ENCODE assay signal across 17 cellular contexts in genomic region chr18:49920731-49921130, GRCh38.
DNase-seq lines count a peak whose midpoint lies in the region; ATAC-seq and TF ChIP-seq lines count a peak whose summit lies in the region.
"Had no signal": no experiment of that assay in that cellular context is flagged by ENCODE, and none has a peak within 500 bp of the region (broad histone marks: within the 10 kb centered on the region; RNA-seq: fewer than 3 reads in every experiment).

No MANE protein-coding gene starts in this region.

- peak overlapping the region in 2 of 5 experiments; percentile 32 to 58 for H3K4me3 Mint-ChIP-seq in brain
- no peak overlapping the region for H3K4me3 Mint-ChIP-seq in CD4-positive, alpha-beta T cell
- H3K4me3 Mint-ChIP-seq: activated B cell treated with CpG ODN at 0.5 μM for 24 hours; CD8-positive, alpha-beta memory T cell; effector memory CD8-positive, alpha-beta T cell had no signal

- H3K27me3 ChIP-seq in CD4-positive, alpha-beta T cell (ENCODE audit: control insufficient read depth, insufficient read depth, low read length), result peaks cover 13% of the 10 kb centered on the region
- H3K27me3 ChIP-seq: ascending aorta had no signal

- no peak overlapping the region for H3K27ac ChIP-seq in CD4-positive, alpha-beta T cell (ENCODE audit: low read depth, low read length)
- H3K27ac ChIP-seq: ascending aorta, thoracic aorta had no signal

- H3K4me1 Mint-ChIP-seq in brain, result peaks cover 27% of the 10 kb centered on the region
- H3K4me1 Mint-ChIP-seq in CD4-positive, alpha-beta T cell (ENCODE audit: low read depth), result no peaks in the 10 kb centered on the region
- H3K4me1 Mint-ChIP-seq: CD8-positive, alpha-beta memory T cell had no signal

- intact Hi-C loops in CD4-positive, alpha-beta T cell (cut with DNase I, micrococcal nuclease), result no loop called here

- no peak for ATAC-seq in CD4-positive, alpha-beta T cell (ENCODE audit: poor library complexity)
- no peak for ATAC-seq in GM19397 (IDR thresholded peaks at IDR 0.05; ENCODE audit: unreplicated experiment)
- ATAC-seq: effector memory CD8-positive, alpha-beta T cell had no signal

- no peaks in the 10 kb centered on the region for H3K36me3 Mint-ChIP-seq in brain
- no peaks in the 10 kb centered on the region for H3K36me3 Mint-ChIP-seq in CD4-positive, alpha-beta T cell (ENCODE audit: low read depth)
- H3K36me3 Mint-ChIP-seq: CD8-positive, alpha-beta memory T cell had no signal

- no peaks in the 10 kb centered on the region for H3K9me3 Mint-ChIP-seq in brain
- peaks cover 6% of the 10 kb centered on the region for H3K9me3 Mint-ChIP-seq in CD4-positive, alpha-beta T cell
- H3K9me3 Mint-ChIP-seq: effector memory CD8-positive, alpha-beta T cell had no signal

- DNase-seq in HT1080 (ENCODE audit: low read depth), result peak; percentile 58
- DNase-seq in medulla oblongata (ENCODE audit: extremely low spot score), result peak; percentile 33
- DNase-seq in CD4-positive, alpha-beta T cell, result no peak
- DNase-seq in stimulated activated CD4-positive, alpha-beta T cell treated with anti-CD3 and anti-CD28 coated beads, Interleukin-2, amount 100 ng/mL, for 24 hours, result no peak
- no peak for DNase-seq in NCI-H187 (lab: John Stamatoyannopoulos, UW)
- DNase-seq: activated B cell treated with CpG ODN at 0.5 μM for 24 hours; activated effector memory CD4-positive, alpha-beta T cell treated with anti-CD3 and anti-CD28 coated beads, Interleukin-2, amount 50 U/mL, for 16 hours; CD8-positive, alpha-beta memory T cell; effector memory CD8-positive, alpha-beta T cell; GDM1; kidney; NCI-H1048; NCI-H2171 treated with DMSO at 0.1 percent for 48 hours had no signal

- peak overlapping the region in 4 of 5 experiments; percentile 51 to 89 (median 77) for H3K27ac Mint-ChIP-seq in brain
- H3K27ac Mint-ChIP-seq in CD4-positive, alpha-beta T cell, result no peak overlapping the region
- H3K27ac Mint-ChIP-seq: activated B cell treated with CpG ODN at 0.5 μM for 24 hours; CD8-positive, alpha-beta memory T cell; effector memory CD8-positive, alpha-beta T cell had no signal

- H3K9me3 ChIP-seq in CD4-positive, alpha-beta T cell (ENCODE audit: control insufficient read depth, low read length), result no peaks in the 10 kb centered on the region
- H3K9me3 ChIP-seq: ascending aorta, thoracic aorta had no signal

- CTCF ChIA-PET in CD4-positive, alpha-beta T cell (lab: Charles Lee), result no interaction called here

- no peak for TF ChIP-seq CTCF in brain (conservative IDR thresholded peaks at IDR 0.05)
- TF ChIP-seq CTCF in CD4-positive, alpha-beta T cell (IDR thresholded peaks at IDR 0.05), result no peak

- POLR2A ChIA-PET in CD4-positive, alpha-beta T cell (lab: Charles Lee), result no interaction called here

- peaks cover 11% of the 10 kb centered on the region for H3K27me3 Mint-ChIP-seq in brain
- peaks cover 50% of the 10 kb centered on the region for H3K27me3 Mint-ChIP-seq in CD4-positive, alpha-beta T cell

Comparison
In these comparisons a context has a peak if more than half of its experiments do, and no peak if none do; other contexts are left out.
1. DNase-seq: peak in HT1080 (single experiment) and medulla oblongata (single experiment); none in CD4-positive, alpha-beta T cell (0 of 10), stimulated activated CD4-positive, alpha-beta T cell treated with anti-CD3 and anti-CD28 coated beads, Interleukin-2, amount 100 ng/mL, for 24 hours (0 of 2) and NCI-H187 (0 of 2).